In genomic region chr1:23530089-23530749, GRCh38 we compare ENCODE assay signal across 8 cellular contexts. TPM values are rescaled to one million over a fixed set of nuclear protein-coding genes. Genes with fewer than 3 reads are reported as not detected.
A peak's percentile ranks its signal among the peaks of the same experiment; 100 is the strongest.
DNase-seq lines count a peak whose midpoint lies in the region; ATAC-seq and TF ChIP-seq lines count a peak whose summit lies in the region.

No MANE protein-coding gene starts in this region.

- ATAC-seq in activated CD8-positive, alpha-beta T cell treated with anti-CD3 and anti-CD28 coated beads, Interleukin-2, amount 10 ng/mL, durations not matched to agents 7 days and 5 days, result peak; percentile 23
- ATAC-seq in HG02678 (IDR thresholded peaks at IDR 0.05; ENCODE audit: unreplicated experiment), result no peak

- H3K27me3 Mint-ChIP-seq in activated CD8-positive, alpha-beta T cell treated with anti-CD3 and anti-CD28 coated beads, Interleukin-2, amount 10 ng/mL, durations not matched to agents 7 days and 5 days (ENCODE audit: low read depth), result no peaks in the 10 kb centered on the region

- no peak for TF ChIP-seq EP300 in tibial nerve (IDR thresholded peaks at IDR 0.05)

- H3K27ac ChIP-seq in C4-2B (peak overlapping the region; percentile 88), HEK293 (ENCODE audit: extremely low read depth, low read depth, low read length) (peak overlapping the region; percentile 89; the same call in 1 of the 2 replicates), tibial nerve (peak overlapping the region in 1 of 4 donors; percentile 68)

- H3K9me3 Mint-ChIP-seq in activated CD8-positive, alpha-beta T cell treated with anti-CD3 and anti-CD28 coated beads, Interleukin-2, amount 10 ng/mL, durations not matched to agents 7 days and 5 days (ENCODE audit: insufficient read depth), result no peaks in the 10 kb centered on the region

- H3K9me3 ChIP-seq in HEK293 (ENCODE audit: control insufficient read depth, insufficient read depth, low read depth, low read length) (no peaks in the 10 kb centered on the region), tibial nerve (no peaks in the 10 kb centered on the region)

- DNase-seq in activated CD8-positive, alpha-beta T cell treated with anti-CD3 and anti-CD28 coated beads, Interleukin-2, amount 10 ng/mL, durations not matched to agents 7 days and 5 days, result peak; percentile 53
- no peak for DNase-seq in kidney epithelial cell (ENCODE audit: low read depth)
- no peak for DNase-seq in tibial nerve (ENCODE audit: low spot score in 2 of 2)
- no peak for DNase-seq in NOMO-1 treated with dmso at 0.1 percent for 144 hours (lab: John Stamatoyannopoulos, UW; ENCODE audit: unreplicated experiment)
- DNase-seq in EL, result no peak

- H3K36me3 ChIP-seq in HEK293 (ENCODE audit: control insufficient read depth in 2 of 2, insufficient read depth in 1 of 2, low read length in 2 of 2), result peaks cover 0 to 16% of the 10 kb centered on the region in 2 experiments; a peak in 1 of 3 replicates
- H3K36me3 ChIP-seq in kidney epithelial cell (ENCODE audit: control insufficient read depth, insufficient read depth, low read length), result no peaks in the 10 kb centered on the region
- H3K36me3 ChIP-seq in tibial nerve, result no peaks in the 10 kb centered on the region

- peaks cover 68% of the 10 kb centered on the region for H3K4me1 Mint-ChIP-seq in activated CD8-positive, alpha-beta T cell treated with anti-CD3 and anti-CD28 coated beads, Interleukin-2, amount 10 ng/mL, durations not matched to agents 7 days and 5 days (ENCODE audit: low read depth)

- 9 to 21% methylated on average over 4 to 12 of the region's 23 CpGs for WGBS in tibial nerve, 2 donors

- H3K4me3 ChIP-seq in HEK293 (ENCODE audit: low read depth, low read length) (peak overlapping the region; percentile 69), kidney epithelial cell (ENCODE audit: low read depth, low read length) (peak overlapping the region; percentile 59), tibial nerve (peak overlapping the region; percentile 28 to 55 (median 48))

- H3K4me3 Mint-ChIP-seq in activated CD8-positive, alpha-beta T cell treated with anti-CD3 and anti-CD28 coated beads, Interleukin-2, amount 10 ng/mL, durations not matched to agents 7 days and 5 days, result peak overlapping the region; percentile 92

- no peak for TF ChIP-seq POLR2A in tibial nerve (IDR thresholded peaks at IDR 0.05)

- peaks cover 44% of the 10 kb centered on the region for H3K36me3 Mint-ChIP-seq in activated CD8-positive, alpha-beta T cell treated with anti-CD3 and anti-CD28 coated beads, Interleukin-2, amount 10 ng/mL, durations not matched to agents 7 days and 5 days (ENCODE audit: low read depth)

- H3K27me3 ChIP-seq in kidney epithelial cell (ENCODE audit: control insufficient read depth, insufficient read depth, low read length), result peaks cover 3% of the 10 kb centered on the region
- peaks cover 0 to 4% of the 10 kb centered on the region in 2 donors for H3K27me3 ChIP-seq in tibial nerve

- POLR2A ChIA-PET in HEK293 (lab: Yijun Ruan, JAX), result interaction anchor here (0.6 to 3.6 kb wide), 8 partner anchors 25 to 186 kb away, joined by 3 to 17 read pairs (median 6); partner anchors contain the start of genes HNRNPR, ID3 and RPL11
- POLR2A ChIA-PET in activated CD8-positive, alpha-beta T cell treated with anti-CD3 and anti-CD28 coated beads, Interleukin-2, amount 10 ng/mL, durations not matched to agents 7 days and 5 days (lab: Charles Lee), result interaction anchor here (0.5 to 2.9 kb wide), 13 partner anchors 9 to 1702 kb away, joined by 3 to 10 read pairs (median 5); partner anchors contain the start of genes HNRNPR, PNRC2 and SYF2

- CTCF ChIA-PET in HEK293 (lab: Yijun Ruan, JAX), result interaction anchor here (0.5 to 4.5 kb wide), 10 partner anchors 10 to 214 kb away, joined by 3 to 36 read pairs (median 6); no protein-coding TSS in a partner anchor
- CTCF ChIA-PET in activated CD8-positive, alpha-beta T cell treated with anti-CD3 and anti-CD28 coated beads, Interleukin-2, amount 10 ng/mL, durations not matched to agents 7 days and 5 days (lab: Charles Lee), result interaction anchor here (1.1 to 15.4 kb wide), 6 partner anchors 10 to 108 kb away, joined by 3 to 262 read pairs (median 26); partner anchors contain the start of gene ASAP3

- no peak for TF ChIP-seq CTCF in C4-2B (conservative IDR thresholded peaks at IDR 0.05)
- no peak for TF ChIP-seq CTCF in HEK293 (tag by site-specific recombination; IDR thresholded peaks at IDR 0.05)
- TF ChIP-seq CTCF in kidney epithelial cell (IDR thresholded peaks at IDR 0.05; ENCODE audit: insufficient read depth, low read length, poor library complexity, severe bottlenecking), result no peak
- TF ChIP-seq CTCF in tibial nerve (IDR thresholded peaks at IDR 0.05), result no peak

- H3K4me1 ChIP-seq in HEK293 (ENCODE audit: control insufficient read depth, insufficient read depth, low read length) (peaks cover 8% of the 10 kb centered on the region), tibial nerve (peaks cover 0 to 48% (median 32%) of the 10 kb centered on the region in 4 donors)

- H3K27ac Mint-ChIP-seq in activated CD8-positive, alpha-beta T cell treated with anti-CD3 and anti-CD28 coated beads, Interleukin-2, amount 10 ng/mL, durations not matched to agents 7 days and 5 days, result peak overlapping the region; percentile 87

TF ChIP-seq in HEK293, 187 proteins besides CTCF, POLR2A, EP300 and RAD21:
- TF ChIP-seq GLIS1 (tag by site-specific recombination; IDR thresholded peaks at IDR 0.05) (0 out of 2 replicates have a peak, but pooled peaks have one; percentile 26), OSR2 (tag by site-specific recombination; IDR thresholded peaks at IDR 0.05) (peak; percentile 65; the same call in 1 of the 2 replicates), ZNF174 (tag by site-specific recombination; IDR thresholded peaks at IDR 0.05) (no peak), ZIC2 (tag by site-specific recombination; IDR thresholded peaks at IDR 0.05) (peak; percentile 54; the same call in 1 of the 2 replicates), GLIS2 (tag by site-specific recombination; IDR thresholded peaks at IDR 0.05) (peak; percentile 70), TRIM28 (IDR thresholded peaks at IDR 0.05; ENCODE audit: borderline replicate concordance, low read length) (peak; percentile 10; the same call in 1 of the 2 replicates), ZNF335 (tag by site-specific recombination; conservative IDR thresholded peaks at IDR 0.05) (peak; percentile 98), ZNF24 (tag by site-specific recombination; IDR thresholded peaks at IDR 0.05) (peak; percentile 78), PATZ1 (tag by site-specific recombination; IDR thresholded peaks at IDR 0.05) (no peak; the same call in 1 of the 2 replicates)

RNA-seq across cellular contexts. Expression of gene E2F2, which starts 0.8 kb away (rescaled TPM):
- total RNA-seq in activated CD8-positive, alpha-beta T cell treated with anti-CD3 and anti-CD28 coated beads, Interleukin-2, amount 10 ng/mL, durations not matched to agents 7 days and 5 days, result 10 to 100 TPM; 75.0 to 80.3 TPM
- total RNA-seq in kidney epithelial cell (0.07 and 0.13 TPM in 2 replicates), tibial nerve (under 1 TPM in 3 of 4 donors, not detected in 1; 0.20 to 0.30 (median 0.21) TPM)

RNA-seq across cellular contexts. Expression of gene ID3, which starts 29.1 kb away (rescaled TPM):
- 10 to 100 TPM; 31.4 to 34.4 TPM for total RNA-seq in activated CD8-positive, alpha-beta T cell treated with anti-CD3 and anti-CD28 coated beads, Interleukin-2, amount 10 ng/mL, durations not matched to agents 7 days and 5 days
- total RNA-seq in kidney epithelial cell (76.6 and 77.5 TPM in 2 replicates), tibial nerve (100 to 1,000 TPM; 263 to 369 (median 312) TPM)

RNA-seq across cellular contexts. Expression of gene ASAP3, which starts 46.2 kb away (rescaled TPM):
- under 1 TPM; 0.24 to 0.83 TPM for total RNA-seq in activated CD8-positive, alpha-beta T cell treated with anti-CD3 and anti-CD28 coated beads, Interleukin-2, amount 10 ng/mL, durations not matched to agents 7 days and 5 days
- 17.7 and 27.1 TPM in 2 replicates for total RNA-seq in kidney epithelial cell
- total RNA-seq in tibial nerve, result 100 to 1,000 TPM in 2 of 4 donors, 10 to 100 TPM in 2; 79.8 to 140 (median 117) TPM

Comparison
In these comparisons a context has a peak if more than half of its experiments do, and no peak if none do; other contexts are left out.
1. RNA of gene E2F2, which starts 0.8 kb away (total RNA-seq): 75.0 to 80.3 TPM in activated CD8-positive, alpha-beta T cell treated with anti-CD3 and anti-CD28 coated beads, Interleukin-2, amount 10 ng/mL, durations not matched to agents 7 days and 5 days; 0.20 to 0.30 TPM in tibial nerve and 0.07 to 0.13 TPM in kidney epithelial cell; every median in the first group is over 10 times any median in the second.
2. RNA of gene ASAP3, which starts 46.2 kb away (total RNA-seq): 79.8 to 140 TPM in tibial nerve and 17.7 to 27.1 TPM in kidney epithelial cell; 0.24 to 0.83 TPM in activated CD8-positive, alpha-beta T cell treated with anti-CD3 and anti-CD28 coated beads, Interleukin-2, amount 10 ng/mL, durations not matched to agents 7 days and 5 days; every median in the first group is over 10 times any median in the second.
3. Peak in every context shown above with its lines, with median percentiles within 50 percentile points of each other: H3K4me3 ChIP-seq.